8 cellular contexts compared by ENCODE assay signal in genomic region chr2:136327162-136327852, GRCh38.
DNase-seq lines count a peak whose midpoint lies in the region; ATAC-seq, FAIRE-seq and TF ChIP-seq lines count a peak whose summit lies in the region.

No MANE protein-coding gene starts in this region.

- H3K27ac ChIP-seq in AG04450 (ENCODE audit: low read depth, low read length) = no peak overlapping the region
- H3K27ac ChIP-seq in effector memory CD4-positive, alpha-beta T cell (ENCODE audit: insufficient read depth, low read length, poor library complexity, severe bottlenecking) = peak overlapping the region; percentile 90

- H3K36me3 ChIP-seq in effector memory CD4-positive, alpha-beta T cell (ENCODE audit: control insufficient read depth, insufficient read depth, low read length) = no peaks in the 10 kb centered on the region

- FAIRE-seq in GM19239 (lab: Jason Lieb, UNC) = peak; percentile 89

- no peaks in the 10 kb centered on the region for H3K27me3 ChIP-seq in AG04450 (ENCODE audit: control insufficient read depth, insufficient read depth, low read length)
- H3K27me3 ChIP-seq in effector memory CD4-positive, alpha-beta T cell (replicated peaks; ENCODE audit: control insufficient read depth, insufficient read depth, low read length, poor library complexity, severe bottlenecking) = no peaks in the 10 kb centered on the region

- CTCF ChIA-PET in AG04450 (lab: Charles Lee) = interaction anchor here (0.6 to 1.1 kb wide), 2 partner anchors 12 to 413 kb away, joined by 3 to 7 read pairs; no protein-coding TSS in a partner anchor

- peaks cover 35% of the 10 kb centered on the region for H3K4me1 ChIP-seq in effector memory CD4-positive, alpha-beta T cell (ENCODE audit: control insufficient read depth, insufficient read depth, low read length, poor library complexity, severe bottlenecking)

- no peaks in the 10 kb centered on the region for H3K9me3 ChIP-seq in AG04450 (ENCODE audit: control insufficient read depth, insufficient read depth, low read length)
- H3K9me3 ChIP-seq in effector memory CD4-positive, alpha-beta T cell (ENCODE audit: control insufficient read depth, low read length) = no peaks in the 10 kb centered on the region

- no peak for TF ChIP-seq CTCF in AG04450 (IDR thresholded peaks at IDR 0.05; ENCODE audit: low read depth, low read length)

- POLR2A ChIA-PET in AG04450 (lab: Yijun Ruan, JAX) = no interaction called here

- no peak for DNase-seq in AG04450 (ENCODE audit: low read depth, low spot score)
- DNase-seq in GM19239 (ENCODE audit: insufficient read length, low spot score) = peak; percentile 48
- DNase-seq in activated CD4-positive, alpha-beta T cell treated with anti-CD3 and anti-CD28 coated beads for 1 hour = peak; percentile 61
- peak; percentile 63 to 89 (median 68) for DNase-seq in effector memory CD4-positive, alpha-beta T cell
- DNase-seq in stimulated activated CD4-positive, alpha-beta T cell treated with anti-CD3 and anti-CD28 coated beads, Interleukin-1b, Interleukin-23, amount 100 ng/mL, for 4 hours (ENCODE audit: low read depth in 2 of 2) = peak; percentile 22 to 48
- DNase-seq in SHP77 treated with DMSO at 0.1 percent for 48 hours (lab: John Stamatoyannopoulos, UW) = no peak
- DNase-seq in superior temporal gyrus (ENCODE audit: extremely low spot score) = no peak

- peak; percentile 77 for ATAC-seq in HG03439 (IDR thresholded peaks at IDR 0.05; ENCODE audit: unreplicated experiment)

- H3K4me3 ChIP-seq in AG04450 (ENCODE audit: low read depth, low read length) = 0 out of 2 replicates have a peak overlapping the region, but pooled peaks have one; percentile 11
- peak overlapping the region; percentile 38 for H3K4me3 ChIP-seq in effector memory CD4-positive, alpha-beta T cell (ENCODE audit: insufficient read depth, low read depth, low read length, poor library complexity, severe bottlenecking)

Comparison
In these comparisons a context has a peak if more than half of its experiments do, and no peak if none do; other contexts are left out.
1. DNase-seq: peak in GM19239 (single experiment), activated CD4-positive, alpha-beta T cell treated with anti-CD3 and anti-CD28 coated beads for 1 hour (single experiment), effector memory CD4-positive, alpha-beta T cell (3 of 3) and stimulated activated CD4-positive, alpha-beta T cell treated with anti-CD3 and anti-CD28 coated beads, Interleukin-1b, Interleukin-23, amount 100 ng/mL, for 4 hours (2 of 2); none in AG04450 (single experiment), SHP77 treated with DMSO at 0.1 percent for 48 hours (single experiment) and superior temporal gyrus (single experiment).